In genomic region chr11:19400296-19400695, GRCh38 we compare ENCODE assay signal across 16 cellular contexts.
A peak's percentile ranks its signal among the peaks of the same experiment; 100 is the strongest.
DNase-seq lines count a peak whose midpoint lies in the region; ATAC-seq and TF ChIP-seq lines count a peak whose summit lies in the region.
"Had no signal": no experiment of that assay in that cellular context is flagged by ENCODE, and none has a peak within 500 bp of the region (broad histone marks: within the 10 kb centered on the region; RNA-seq: fewer than 3 reads in every experiment).

No MANE protein-coding gene starts in this region.

- BruUV-seq in IMR-90 (replicated peaks; lab: Mats Ljungman, UMichigan): no TSS peak

- WGBS in IMR-90 (ENCODE audit: extremely low coverage in 2 of 2, insufficient read length in 1 of 2), 2 experiments: 100% methylated on average over 1 of the region's 5 CpGs; no CpG with 5 or more reads in 1 of the 2 experiments

- no peaks in the 10 kb centered on the region for H3K4me1 Mint-ChIP-seq in type B pancreatic cell (ENCODE audit: unreplicated experiment)
- H3K4me1 Mint-ChIP-seq: CD4-positive, alpha-beta memory T cell had no signal

- H4K5ac ChIP-seq in IMR-90 (ENCODE audit: low read depth, low read length): no peak overlapping the region

- H3K27ac ChIP-seq in IMR-90 (ENCODE audit: insufficient read depth, low read length): no peak overlapping the region

- H3K4me1 ChIP-seq in IMR-90 (ENCODE audit: control insufficient read depth, insufficient read depth, low read length): peaks cover 19% of the 10 kb centered on the region

- H3K27ac Mint-ChIP-seq in type B pancreatic cell: no peak overlapping the region
- H3K27ac Mint-ChIP-seq: CD4-positive, alpha-beta memory T cell; HFFc6 had no signal

- H3K4me3 ChIP-seq in IMR-90 (ENCODE audit: insufficient read depth, low read depth, low read length): no peak overlapping the region
- H3K4me3 ChIP-seq: HAP-1 had no signal

- H2AK9ac ChIP-seq in IMR-90 (replicated peaks; ENCODE audit: low read depth, low read length, poor library complexity): peak overlapping the region; percentile 6

- no peak for ATAC-seq in IMR-90 (ENCODE audit: low read depth)
- ATAC-seq in GM19035 (IDR thresholded peaks at IDR 0.05; ENCODE audit: unreplicated experiment): no peak
- no peak for ATAC-seq in GM21447 (IDR thresholded peaks at IDR 0.05; ENCODE audit: unreplicated experiment)

- H3K36me3 ChIP-seq in IMR-90 (ENCODE audit: control insufficient read depth, insufficient read depth, low read length): no peaks in the 10 kb centered on the region
- H3K36me3 ChIP-seq: HAP-1 had no signal

- H2AK5ac ChIP-seq in IMR-90 (ENCODE audit: low read depth, low read length): no peak overlapping the region

- TF ChIP-seq RAD21 in IMR-90 (IDR thresholded peaks at IDR 0.05; ENCODE audit: low read length): no peak

- no peak overlapping the region for H2BK5ac ChIP-seq in IMR-90 (ENCODE audit: low read depth, low read length, poor library complexity, severe bottlenecking)

- H2BK15ac ChIP-seq in IMR-90 (ENCODE audit: low read depth, low read length): no peak overlapping the region; the same call in 2 of the 3 replicates

- no peak overlapping the region for H2BK120ac ChIP-seq in IMR-90 (ENCODE audit: low read depth, low read length)

- no peak overlapping the region for H3K9ac ChIP-seq in IMR-90 (ENCODE audit: low read depth, low read length)

- POLR2A ChIA-PET in IMR-90 (lab: Charles Lee; ENCODE audit: unreplicated experiment): no interaction called here

- no peaks in the 10 kb centered on the region for H3K36me3 Mint-ChIP-seq in type B pancreatic cell
- H3K36me3 Mint-ChIP-seq: CD4-positive, alpha-beta memory T cell had no signal

- no peak overlapping the region for H2BK20ac ChIP-seq in IMR-90 (ENCODE audit: low read depth, low read length)

- no peaks in the 10 kb centered on the region for H3K79me1 ChIP-seq in IMR-90 (ENCODE audit: low read depth in 1 of 2, low read length in 2 of 2)

- CTCF ChIA-PET in IMR-90 (lab: Yijun Ruan, JAX): no interaction called here

- H3K9me3 Mint-ChIP-seq in type B pancreatic cell: no peaks in the 10 kb centered on the region
- H3K9me3 Mint-ChIP-seq: CD4-positive, alpha-beta memory T cell; HFFc6 had no signal

- H3K18ac ChIP-seq in IMR-90 (ENCODE audit: low read depth, low read length): no peak overlapping the region

- peaks cover 6% of the 10 kb centered on the region for H3K9me1 ChIP-seq in IMR-90 (ENCODE audit: insufficient read depth, low read length)

- H3K56ac ChIP-seq in IMR-90 (ENCODE audit: extremely low read depth, insufficient read depth, low read length): no peak overlapping the region

- H3K4me2 ChIP-seq in IMR-90 (ENCODE audit: low read depth, low read length): no peak overlapping the region

- TF ChIP-seq CTCF in IMR-90 (conservative IDR thresholded peaks at IDR 0.05; ENCODE audit: low read depth, low read length): no peak
- no peak for TF ChIP-seq CTCF in type B pancreatic cell (conservative IDR thresholded peaks at IDR 0.05)

- H3K23ac ChIP-seq in IMR-90 (ENCODE audit: low read depth, low read length): no peak overlapping the region

- peak overlapping the region; percentile 9 for H2AFZ ChIP-seq in IMR-90 (replicated peaks; ENCODE audit: low read length, poor library complexity)

- no peak overlapping the region for H4K91ac ChIP-seq in IMR-90 (ENCODE audit: insufficient read depth, low read depth, low read length)

- H3K4me3 Mint-ChIP-seq in type B pancreatic cell: no peak overlapping the region
- H3K4me3 Mint-ChIP-seq: CD4-positive, alpha-beta memory T cell; HFFc6 had no signal

- dilution Hi-C loops in IMR-90 (cut with HindIII; ENCODE audit: low sequenced_read_pairs, unreplicated experiment): no loop called here

- no peak overlapping the region for H3K4ac ChIP-seq in IMR-90 (ENCODE audit: low read depth, low read length)

- H3K27me3 Mint-ChIP-seq in type B pancreatic cell: peaks cover 13% of the 10 kb centered on the region

- intact Hi-C loops in IMR-90 (cut with micrococcal nuclease): no loop called here

- H3K14ac ChIP-seq in IMR-90 (replicated peaks; ENCODE audit: low read depth, low read length): no peak overlapping the region

- no peak for DNase-seq in IMR-90
- peak; percentile 14 for DNase-seq in ecto neural progenitor cell (ENCODE audit: low spot score)
- DNase-seq in type B pancreatic cell (ENCODE audit: extremely low spot score, unreplicated experiment): peak; percentile 6
- DNase-seq in superior temporal gyrus (ENCODE audit: extremely low spot score): no peak
- DNase-seq: C1 segment of cervical spinal cord; Calu3; CD4-positive, alpha-beta memory T cell; COR-L47; DMS53; DMS79 treated with DMSO at 0.1 percent for 48 hours; GF-D8; GOT3; HFFc6 had no signal

- in situ Hi-C loops in IMR-90 (cut with MboI; ENCODE audit: low sequenced_read_pairs): no loop called here

- no peaks in the 10 kb centered on the region for H4K20me1 ChIP-seq in IMR-90 (ENCODE audit: insufficient read depth, low read length)

- TF ChIP-seq POLR2A in IMR-90 (IDR thresholded peaks at IDR 0.05; ENCODE audit: low read depth, low read length): no peak

- H4K8ac ChIP-seq in IMR-90 (ENCODE audit: low read depth in 2 of 2, low read length in 2 of 2): no peak overlapping the region

- H3K9me3 ChIP-seq in IMR-90 (ENCODE audit: control insufficient read depth, insufficient read depth, low read length): no peaks in the 10 kb centered on the region
- H3K9me3 ChIP-seq: HAP-1 had no signal

- H3K27me3 ChIP-seq in IMR-90 (ENCODE audit: control insufficient read depth, insufficient read depth, low read length): no peaks in the 10 kb centered on the region

TF ChIP-seq in IMR-90, 13 proteins besides CTCF, POLR2A, EP300 and RAD21:
- TF ChIP-seq FOS (IDR thresholded peaks at IDR 0.05; ENCODE audit: low read depth, low read length): no peak
- no peak for TF ChIP-seq MAFK (IDR thresholded peaks at IDR 0.05; ENCODE audit: low read depth, low read length)
- TF ChIP-seq MAZ (IDR thresholded peaks at IDR 0.05; ENCODE audit: borderline replicate concordance, low read depth, low read length): no peak

Comparison
In these comparisons a context has a peak if more than half of its experiments do, and no peak if none do; other contexts are left out.
1. DNase-seq: peak in ecto neural progenitor cell (single experiment) and type B pancreatic cell (single experiment); none in IMR-90 (single experiment) and superior temporal gyrus (single experiment).